12 cellular contexts compared by ENCODE assay signal in genomic region chr2:101900375-101900774, GRCh38.
DNase-seq lines count a peak whose midpoint lies in the region; ATAC-seq lines count a peak whose summit lies in the region.
"Had no signal": no experiment of that assay in that cellular context is flagged by ENCODE, and none has a peak within 500 bp of the region (broad histone marks: within the 10 kb centered on the region; RNA-seq: fewer than 3 reads in every experiment).

No MANE protein-coding gene starts in this region.

- DNase-seq in activated T-cell treated with anti-CD3 and anti-CD28 coated beads, Interleukin-2, amount 50 U/mL, for 4 hours = no peak
- peak; percentile 36 for DNase-seq in stimulated activated CD4-positive, alpha-beta T cell treated with anti-CD3 and anti-CD28 coated beads, Interleukin-4, amount 100 ng/mL, for 1 hour
- DNase-seq in SIG-M5 treated with dmso at 0.1 percent for 504 hours (lab: John Stamatoyannopoulos, UW; ENCODE audit: unreplicated experiment) = no peak
- DNase-seq in G401 (ENCODE audit: low spot score) = no peak
- no peak for DNase-seq in H4 (ENCODE audit: low spot score)
- DNase-seq: cerebellar nuclear complex, hypothalamus, NCI-H2081 had no signal

- ATAC-seq in GM18868 (IDR thresholded peaks at IDR 0.05; ENCODE audit: unreplicated experiment) = peak; percentile 94
- peak; percentile 74 for ATAC-seq in HG02571 (IDR thresholded peaks at IDR 0.05; ENCODE audit: unreplicated experiment)
- ATAC-seq in activated T-cell treated with anti-CD3 and anti-CD28 coated beads, Interleukin-2, amount 50 U/mL, for 4 hours = peak; percentile 85 to 88
- no peak for ATAC-seq in GM21528 (IDR thresholded peaks at IDR 0.05; ENCODE audit: low FRiP score, unreplicated experiment)

- H3K9me3 Mint-ChIP-seq in activated T-cell treated with anti-CD3 and anti-CD28 coated beads, Interleukin-2, amount 50 U/mL, for 4 hours = peaks cover 5% of the 10 kb centered on the region

- in situ Hi-C loops in G401 (cut with HindIII; ENCODE audit: low sequenced_read_pairs) = no loop called here

- no peak overlapping the region for H3K4me3 Mint-ChIP-seq in activated T-cell treated with anti-CD3 and anti-CD28 coated beads, Interleukin-2, amount 50 U/mL, for 4 hours
- H3K4me3 Mint-ChIP-seq: neural progenitor cell had no signal

- no peaks in the 10 kb centered on the region for H3K36me3 Mint-ChIP-seq in activated T-cell treated with anti-CD3 and anti-CD28 coated beads, Interleukin-2, amount 50 U/mL, for 4 hours (ENCODE audit: insufficient read depth)

- H3K4me1 Mint-ChIP-seq in activated T-cell treated with anti-CD3 and anti-CD28 coated beads, Interleukin-2, amount 50 U/mL, for 4 hours (ENCODE audit: low read depth) = peaks cover 19% of the 10 kb centered on the region
- H3K4me1 Mint-ChIP-seq: neural progenitor cell had no signal

- peaks cover 17% of the 10 kb centered on the region for H3K27me3 Mint-ChIP-seq in activated T-cell treated with anti-CD3 and anti-CD28 coated beads, Interleukin-2, amount 50 U/mL, for 4 hours (ENCODE audit: low read depth)
